ENCODE assay signal across 10 cellular contexts in genomic region chr17:17051791-17052461, GRCh38. TPM values are rescaled to one million over a fixed set of nuclear protein-coding genes. Genes with fewer than 3 reads are reported as not detected.
A peak's percentile ranks its signal among the peaks of the same experiment; 100 is the strongest.
DNase-seq lines count a peak whose midpoint lies in the region; ATAC-seq, FAIRE-seq and TF ChIP-seq lines count a peak whose summit lies in the region.
"Had no signal": no experiment of that assay in that cellular context is flagged by ENCODE, and none has a peak within 500 bp of the region (broad histone marks: within the 10 kb centered on the region; RNA-seq: fewer than 3 reads in every experiment).

No MANE protein-coding gene starts in this region.

- peaks cover 71% of the 10 kb centered on the region for H3K79me2 ChIP-seq in GM12878 (ENCODE audit: control insufficient read depth, insufficient read depth, low read length)

- H3K4me1 ChIP-seq in GM12878 (ENCODE audit: control insufficient read depth, insufficient read depth, low read length) (peaks cover 22% of the 10 kb centered on the region), lower lobe of right lung (peaks cover 82% of the 10 kb centered on the region), uterus (peaks cover 2 to 49% of the 10 kb centered on the region in 2 donors)

- TF ChIP-seq POLR2A in GM12878 (IDR thresholded peaks at IDR 0.05; ENCODE audit: low read depth, low read length) = no peak
- TF ChIP-seq POLR2A in uterus (IDR thresholded peaks at IDR 0.05) = no peak

- H3K4me1 Mint-ChIP-seq in activated naive CD4-positive, alpha-beta T cell treated with anti-CD3 and anti-CD28 coated beads, Interleukin-2, amount 10 ng/mL, durations not matched to agents 7 days and 5 days = peaks cover 49% of the 10 kb centered on the region

- RAD21 ChIA-PET in GM12878 (lab: Charles Lee; ENCODE audit: unreplicated experiment) = no interaction called here

- FAIRE-seq in GM12878 (lab: Jason Lieb, UNC) = no peak

- no peak overlapping the region for H3K4me3 Mint-ChIP-seq in activated naive CD4-positive, alpha-beta T cell treated with anti-CD3 and anti-CD28 coated beads, Interleukin-2, amount 10 ng/mL, durations not matched to agents 7 days and 5 days
- H3K4me3 Mint-ChIP-seq: neural progenitor cell had no signal

- H3K27ac ChIP-seq in GM12878 (ENCODE audit: control insufficient read depth, insufficient read depth) (no peak overlapping the region), lower lobe of right lung (peak overlapping the region; percentile 60), uterus (peak overlapping the region; percentile 37 to 47)
- H3K27ac ChIP-seq: neural progenitor cell had no signal

- CTCF ChIA-PET in activated naive CD4-positive, alpha-beta T cell treated with anti-CD3 and anti-CD28 coated beads, Interleukin-2, amount 10 ng/mL, durations not matched to agents 7 days and 5 days (lab: Charles Lee) = no interaction called here
- CTCF ChIA-PET in GM12878 (lab: Yijun Ruan, JAX) = no interaction called here

- no peak overlapping the region for H3K27ac Mint-ChIP-seq in activated naive CD4-positive, alpha-beta T cell treated with anti-CD3 and anti-CD28 coated beads, Interleukin-2, amount 10 ng/mL, durations not matched to agents 7 days and 5 days

- H3K36me3 Mint-ChIP-seq in activated naive CD4-positive, alpha-beta T cell treated with anti-CD3 and anti-CD28 coated beads, Interleukin-2, amount 10 ng/mL, durations not matched to agents 7 days and 5 days = peaks cover 5% of the 10 kb centered on the region

- H3K9me3 Mint-ChIP-seq in activated naive CD4-positive, alpha-beta T cell treated with anti-CD3 and anti-CD28 coated beads, Interleukin-2, amount 10 ng/mL, durations not matched to agents 7 days and 5 days = no peaks in the 10 kb centered on the region

- H4K20me1 ChIP-seq in GM12878 (ENCODE audit: control insufficient read depth, insufficient read depth) = peaks cover 10% of the 10 kb centered on the region; the same call in 1 of the 2 replicates

- intact Hi-C loops in GM12878 (cut with micrococcal nuclease; ENCODE audit: unreplicated experiment) = no loop called here
- intact Hi-C loops in lower lobe of right lung (cut with DNase I) = no loop called here
- intact Hi-C loops in uterus (cut with DNase I; ENCODE audit: low total_unique reads) = no loop called here

- ATAC-seq in GM12878 (no peak), lower lobe of right lung (peak; percentile 5 to 64), GM18873 (IDR thresholded peaks at IDR 0.05; ENCODE audit: low FRiP score, unreplicated experiment) (no peak)

- H3K36me3 ChIP-seq in GM12878 (ENCODE audit: control insufficient read depth in 2 of 2, insufficient read depth in 2 of 2, low read length in 1 of 2) (peaks cover 4 to 5% of the 10 kb centered on the region in 2 experiments), lower lobe of right lung (peaks cover 6% of the 10 kb centered on the region), uterus (no peaks in the 10 kb centered on the region)
- H3K36me3 ChIP-seq: neural progenitor cell had no signal

- TF ChIP-seq EP300 in GM12878 (IDR thresholded peaks at IDR 0.05; ENCODE audit: borderline replicate concordance in 1 of 2, control insufficient read depth in 1 of 2, low read depth in 2 of 2, low read length in 2 of 2) = no peak

- H3K27me3 ChIP-seq in GM12878 (replicated peaks in 1 of 2; ENCODE audit: control insufficient read depth in 2 of 2, insufficient read depth in 2 of 2, low read length in 1 of 2) = no peaks in the 10 kb centered on the region
- H3K27me3 ChIP-seq in lower lobe of right lung (ENCODE audit: low read depth) = no peaks in the 10 kb centered on the region
- H3K27me3 ChIP-seq in uterus = no peaks in the 10 kb centered on the region
- H3K27me3 ChIP-seq: neural progenitor cell had no signal

- no peak for TF ChIP-seq CTCF in GM12878 (IDR thresholded peaks at IDR 0.05 in 2 of 3, conservative IDR thresholded peaks at IDR 0.05 in 1 of 3; ENCODE audit: control insufficient read depth in 2 of 3, extremely low read depth in 1 of 3, insufficient read depth in 1 of 3, low read depth in 3 of 3, low read length in 3 of 3)
- no peak for TF ChIP-seq CTCF in lower lobe of right lung (IDR thresholded peaks at IDR 0.05)
- TF ChIP-seq CTCF in uterus (IDR thresholded peaks at IDR 0.05) = no peak

- no TSS peak for BruUV-seq in GM12878 (replicated peaks; lab: Mats Ljungman, UMichigan)

- DNase-seq in activated naive CD4-positive, alpha-beta T cell treated with anti-CD3 and anti-CD28 coated beads, Interleukin-2, amount 10 ng/mL, durations not matched to agents 7 days and 5 days = peak; percentile 15
- DNase-seq in activated naive CD4-positive, alpha-beta T cell treated with Interleukin-2 at 50 U/mL for 16 hours = no peak
- no peak for DNase-seq in GM12878 (ENCODE audit: low read depth, low spot score)
- DNase-seq in lower lobe of right lung = peak; percentile 59
- DNase-seq in uterus = peak in 1 of 2 donors; percentile 15
- DNase-seq in iPS-NIHi11 (ENCODE audit: low spot score) = no peak
- no peak for DNase-seq in OCI-M2 (lab: John Stamatoyannopoulos, UW; ENCODE audit: unreplicated experiment)

- H3K9me3 ChIP-seq in GM12878 (replicated peaks; ENCODE audit: control insufficient read depth, insufficient read depth, low read length) = no peaks in the 10 kb centered on the region
- H3K9me3 ChIP-seq in lower lobe of right lung = no peaks in the 10 kb centered on the region
- no peaks in the 10 kb centered on the region for H3K9me3 ChIP-seq in uterus
- H3K9me3 ChIP-seq: Caco-2 had no signal

- POLR2A ChIA-PET in GM12878 (lab: Charles Lee) = no interaction called here

- in situ Hi-C loops in GM12878 (cut with MboI) = no loop called here

- no peak overlapping the region for H2AFZ ChIP-seq in GM12878 (ENCODE audit: control insufficient read depth, low read depth, low read length)
- H2AFZ ChIP-seq: neural progenitor cell had no signal

- SMC1A ChIA-PET in GM12878 (lab: Charles Lee; ENCODE audit: uncharacterized antibody, unreplicated experiment) = interaction anchor here (1.6 kb wide), 1 partner anchor 17 kb away, joined by 6 read pairs; no protein-coding TSS in a partner anchor

- H3K27me3 Mint-ChIP-seq in activated naive CD4-positive, alpha-beta T cell treated with anti-CD3 and anti-CD28 coated beads, Interleukin-2, amount 10 ng/mL, durations not matched to agents 7 days and 5 days = no peaks in the 10 kb centered on the region

- peak overlapping the region; percentile 28; the same call in 1 of the 2 replicates for H3K4me2 ChIP-seq in GM12878 (ENCODE audit: control insufficient read depth, insufficient read depth)
- H3K4me2 ChIP-seq: neural progenitor cell had no signal

- H3K4me3 ChIP-seq in GM12878 (no peak overlapping the region), lower lobe of right lung (no peak overlapping the region), uterus (no peak overlapping the region)
- H3K4me3 ChIP-seq: neural progenitor cell had no signal

- no peak for TF ChIP-seq RAD21 in GM12878 (IDR thresholded peaks at IDR 0.05; ENCODE audit: insufficient read depth, low read depth, low read length)

- WGBS in GM12878 (ENCODE audit: insufficient coverage, insufficient replicate concordance, low lambda C conversion rate, missing lambda C conversion rate) = 89% methylated on average over 10 of the region's 10 CpGs

- no peak overlapping the region for H3K9ac ChIP-seq in GM12878 (ENCODE audit: control insufficient read depth, insufficient read depth, low read length)
- H3K9ac ChIP-seq: neural progenitor cell had no signal

TF ChIP-seq in GM12878, 131 proteins besides CTCF, POLR2A, EP300 and RAD21:
- TF ChIP-seq RUNX3 (IDR thresholded peaks at IDR 0.05; ENCODE audit: low read length) = peak; percentile 36
- TF ChIP-seq E4F1 (IDR thresholded peaks at IDR 0.05; ENCODE audit: borderline replicate concordance, partially characterized antibody) = no peak

RNA-seq across cellular contexts. Expression of gene MPRIP, which starts 9.7 kb away (rescaled TPM):
- total RNA-seq in GM12878 (2013; cell fraction: nucleolus; rRNA removed) = 167 and 175 TPM in 2 replicates
- total RNA-seq in GM12878 (2014; rRNA removed) = 115 and 131 TPM in 2 replicates
- total RNA-seq in GM12878 (2014; rRNA removed; fragmentation: Illumina TruSeq; extraction: Trizol) = 79.0 and 83.9 TPM in 2 replicates
- 159 and 168 TPM in 2 replicates for total RNA-seq in GM12878 (2021)
- 49.9 TPM for polyA plus RNA-seq in GM12878 (2011; ENCODE audit: low read depth)
- 51.1 and 70.6 TPM in 2 replicates for polyA plus RNA-seq in GM12878 (2011; rRNA removed)
- 59.0 and 62.4 TPM in 2 replicates for polyA plus RNA-seq in GM12878 (2011; cell fraction: cytosol; rRNA removed)
- 87.4 and 124 TPM in 2 replicates for polyA plus RNA-seq in GM12878 (2011; cell fraction: nucleus; rRNA removed)
- 72.2 and 77.0 TPM in 2 replicates for polyA plus RNA-seq in GM12878 (2012)
- polyA plus RNA-seq in GM12878 (2014; fragmentation: Illumina TruSeq; extraction: Trizol) = 35.1 and 72.7 TPM in 2 replicates
- 10 to 100 TPM; 24.3 to 44.6 TPM for polyA plus RNA-seq in GM12878 (2014; fragmentation: Nextera tagmentation; extraction: Ambion mirVana)
- 89.3 and 97.0 TPM in 2 replicates for polyA plus RNA-seq in GM12878 (2014; rRNA removed)
- 10 to 100 TPM; 16.5 to 18.5 TPM for polyA plus RNA-seq in GM12878 (2016; fragmentation: Nextera tagmentation; extraction: Ambion mirVana)
- polyA minus RNA-seq in GM12878 (2011; rRNA and poly(A)+ RNA removed) = 73.8 and 103 TPM in 2 replicates
- 36.6 and 63.1 TPM in 2 replicates for polyA minus RNA-seq in GM12878 (2011; cell fraction: cytosol; rRNA and poly(A)+ RNA removed)
- polyA minus RNA-seq in GM12878 (2011; cell fraction: nucleus; rRNA and poly(A)+ RNA removed) = 35.7 and 59.5 TPM in 2 replicates
- 232 TPM for total RNA-seq in lower lobe of right lung
- 100 to 1,000 TPM in 2 of 4 donors, 10 to 100 TPM in 2; 61.5 to 407 (median 103) TPM for total RNA-seq in uterus

Comparison
In these comparisons a context has a peak if more than half of its experiments do, and no peak if none do; other contexts are left out.
1. DNase-seq: peak in activated naive CD4-positive, alpha-beta T cell treated with anti-CD3 and anti-CD28 coated beads, Interleukin-2, amount 10 ng/mL, durations not matched to agents 7 days and 5 days (single experiment) and lower lobe of right lung (single experiment); none in activated naive CD4-positive, alpha-beta T cell treated with Interleukin-2 at 50 U/mL for 16 hours (single experiment), GM12878 (single experiment), iPS-NIHi11 (single experiment) and OCI-M2 (single experiment).
2. ATAC-seq: peak in lower lobe of right lung (2 of 2); none in GM12878 (single experiment) and GM18873 (single experiment).